ENCODE assay signal across 20 cellular contexts in the genomic region with DNA sequence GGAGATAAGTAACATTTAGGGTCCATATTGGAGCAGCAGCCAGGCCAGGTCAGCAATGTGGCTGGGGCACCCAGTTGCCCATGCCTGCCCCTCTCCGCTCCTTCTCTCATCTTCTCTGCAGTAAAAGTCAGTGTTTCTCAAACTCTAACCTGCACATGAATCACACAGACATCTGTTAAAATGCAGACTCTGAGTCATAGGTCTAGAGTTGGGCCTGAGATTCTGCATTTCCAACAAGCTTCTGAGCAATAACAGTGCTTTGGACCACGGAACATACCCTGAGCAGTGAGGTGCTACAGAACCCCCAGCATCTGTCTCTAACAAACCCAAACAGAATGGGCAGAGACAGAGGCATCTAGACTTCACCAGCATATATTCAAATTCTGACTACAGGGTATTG.
"Had no signal": no experiment of that assay in that cellular context is flagged by ENCODE, and none has a peak within 500 bp of the region (broad histone marks: within the 10 kb centered on the region; RNA-seq: fewer than 3 reads in every experiment).

No MANE protein-coding gene starts in this region.

- H3K4me1 ChIP-seq: left ventricle myocardium inferior had no signal

- H3K27me3 ChIP-seq: brain microvascular endothelial cell, vagina had no signal

- H3K4me1 Mint-ChIP-seq: nephron had no signal

- DNase-seq: activated gamma-delta T cell; activated naive CD8-positive, alpha-beta T cell treated with anti-CD3 and anti-CD28 coated beads, Interleukin-2, amount 10 ng/mL, durations not matched to agents 7 days and 5 days; anterior cingulate cortex; brain microvascular endothelial cell; effector CD4-positive, alpha-beta T cell; head of caudate nucleus; kidney; left ventricle myocardium inferior; mammary epithelial cell; midbrain; nucleus accumbens; T-cell; T-helper 9 cell; trophoblast cell had no signal

- H3K27ac ChIP-seq: brain microvascular endothelial cell, left ventricle myocardium inferior, SK-N-MC, vagina had no signal

- H3K4me3 Mint-ChIP-seq: activated naive CD8-positive, alpha-beta T cell treated with anti-CD3 and anti-CD28 coated beads, Interleukin-2, amount 10 ng/mL, durations not matched to agents 7 days and 5 days; nephron; stimulated activated naive CD8-positive, alpha-beta T cell treated with anti-CD3 and anti-CD28 coated beads, Interleukin-15, Interleukin-2, amounts not matched to agents 100 ng/mL and 50 ng/mL, for 24 hours; T-cell had no signal

- FAIRE-seq: frontal cortex, kidney had no signal

- H3K4me3 ChIP-seq: left ventricle myocardium inferior, SK-N-MC, vagina had no signal

- ATAC-seq: T-cell had no signal

- H3K27me3 Mint-ChIP-seq: activated naive CD8-positive, alpha-beta T cell treated with anti-CD3 and anti-CD28 coated beads, Interleukin-2, amount 10 ng/mL, durations not matched to agents 7 days and 5 days; progenitor cell of endocrine pancreas; stimulated activated naive CD8-positive, alpha-beta T cell treated with anti-CD3 and anti-CD28 coated beads, Interleukin-15, Interleukin-2, amounts not matched to agents 100 ng/mL and 50 ng/mL, for 24 hours; T-cell had no signal

- H3K9me3 ChIP-seq: left ventricle myocardium inferior, vagina had no signal

- H3K27ac Mint-ChIP-seq: activated naive CD8-positive, alpha-beta T cell treated with anti-CD3 and anti-CD28 coated beads, Interleukin-2, amount 10 ng/mL, durations not matched to agents 7 days and 5 days; nephron; progenitor cell of endocrine pancreas; T-cell had no signal

- H3K9me3 Mint-ChIP-seq: activated naive CD8-positive, alpha-beta T cell treated with anti-CD3 and anti-CD28 coated beads, Interleukin-2, amount 10 ng/mL, durations not matched to agents 7 days and 5 days; nephron; stimulated activated naive CD8-positive, alpha-beta T cell treated with anti-CD3 and anti-CD28 coated beads, Interleukin-15, Interleukin-2, amounts not matched to agents 100 ng/mL and 50 ng/mL, for 24 hours; T-cell had no signal
